Comparison of ENCODE assay signal across 18 cellular contexts in genomic region chr5:65999061-65999723, GRCh38.
"Had no signal": no experiment of that assay in that cellular context is flagged by ENCODE, and none has a peak within 500 bp of the region (broad histone marks: within the 10 kb centered on the region; RNA-seq: fewer than 3 reads in every experiment).

No MANE protein-coding gene starts in this region.

- H3K27me3 Mint-ChIP-seq: T-cell had no signal

- DNase-seq: activated CD8-positive, alpha-beta memory T cell treated with anti-CD3 and anti-CD28 coated beads for 24 hours; activated CD8-positive, alpha-beta memory T cell treated with anti-CD3 and anti-CD28 coated beads, Interleukin-2, amount 50 U/mL, for 48 hours; activated effector memory CD4-positive, alpha-beta T cell treated with anti-CD3 and anti-CD28 coated beads, Interleukin-2, amount 50 U/mL, for 16 hours; activated T-cell treated with anti-CD3 and anti-CD28 coated beads, Interleukin-2, amount 50 U/mL, for 72 hours; dermis blood vessel endothelial cell; effector memory CD4-positive, alpha-beta T cell; mesenchymal stem cell; occipital lobe; posterior cingulate gyrus; stimulated activated CD4-positive, alpha-beta T cell treated with anti-CD3 and anti-CD28 coated beads, Interleukin-12 subunit alpha, Interleukin-12 subunit beta, amount 100 ng/mL, for 4 hours; stimulated activated CD4-positive, alpha-beta T cell treated with anti-CD3 and anti-CD28 coated beads, Interleukin-1b, Interleukin-23, amount 100 ng/mL, for 48 hours; stimulated activated naive CD8-positive, alpha-beta T cell treated with anti-CD3 and anti-CD28 coated beads, Interleukin-15, Interleukin-2, amounts not matched to agents 100 U/mL and 50 U/mL, for 24 hours; substantia nigra; T-cell; T-helper 9 cell; tibial artery had no signal

- H3K9me3 ChIP-seq: tibial artery had no signal

- H3K9me3 Mint-ChIP-seq: activated naive CD4-positive, alpha-beta T cell treated with anti-CD3 and anti-CD28 coated beads, Interleukin-2, amount 50 U/mL, for 72 hours; activated T-cell treated with anti-CD3 and anti-CD28 coated beads, Interleukin-2, amount 50 U/mL, for 72 hours; T-cell had no signal

- H3K27ac Mint-ChIP-seq: activated naive CD4-positive, alpha-beta T cell treated with anti-CD3 and anti-CD28 coated beads, Interleukin-2, amount 50 U/mL, for 72 hours; activated T-cell treated with anti-CD3 and anti-CD28 coated beads, Interleukin-2, amount 50 U/mL, for 72 hours had no signal

- H3K4me3 Mint-ChIP-seq: activated T-cell treated with anti-CD3 and anti-CD28 coated beads, Interleukin-2, amount 50 U/mL, for 72 hours had no signal

- H3K4me3 ChIP-seq: tibial artery had no signal

- ATAC-seq: activated CD4-positive, CD25-positive, alpha-beta regulatory T cell treated with anti-CD3 and anti-CD28 coated beads, Interleukin-2, amount 50 U/mL, for 24 hours; activated naive CD4-positive, alpha-beta T cell treated with anti-CD3 and anti-CD28 coated beads, Interleukin-2, amount 50 U/mL, for 72 hours; activated T-cell treated with anti-CD3 and anti-CD28 coated beads, Interleukin-2, amount 50 U/mL, for 72 hours; stimulated activated naive CD8-positive, alpha-beta T cell treated with anti-CD3 and anti-CD28 coated beads, Interleukin-15, Interleukin-2, amounts not matched to agents 100 U/mL and 50 U/mL, for 24 hours; T-cell had no signal

- H3K27me3 ChIP-seq: tibial artery had no signal

- H3K4me1 ChIP-seq: tibial artery had no signal

- H3K27ac ChIP-seq: tibial artery had no signal
